ENCODE assay signal across 8 cellular contexts in genomic region chr2:234368861-234369261, GRCh38.
DNase-seq lines count a peak whose midpoint lies in the region; ATAC-seq and TF ChIP-seq lines count a peak whose summit lies in the region.

No MANE protein-coding gene starts in this region.

- H3K4me3 Mint-ChIP-seq in Caco-2 (ENCODE audit: unreplicated experiment): no peak overlapping the region

- no TSS peak for BruUV-seq in Caco-2 (replicated peaks; lab: Mats Ljungman, UMichigan)

- H3K9me3 ChIP-seq in Caco-2: no peaks in the 10 kb centered on the region

- H3K36me3 ChIP-seq in Caco-2 (ENCODE audit: control insufficient read depth, insufficient read depth, low read length) (no peaks in the 10 kb centered on the region), mesendoderm (ENCODE audit: control insufficient read depth, insufficient read depth, low read length) (no peaks in the 10 kb centered on the region), urinary bladder (ENCODE audit: insufficient read depth) (no peaks in the 10 kb centered on the region)

- H3K56ac ChIP-seq in mesendoderm (ENCODE audit: low read length): no peak overlapping the region

- no peak overlapping the region for H2AK5ac ChIP-seq in mesendoderm (ENCODE audit: low read length)

- ATAC-seq in left lobe of liver: no peak

- no peaks in the 10 kb centered on the region for H3K79me2 ChIP-seq in mesendoderm (ENCODE audit: control insufficient read depth, insufficient read depth, low read length)

- H3K4me1 Mint-ChIP-seq in Caco-2 (ENCODE audit: low read depth, unreplicated experiment): peaks cover 47% of the 10 kb centered on the region

- H3K27ac Mint-ChIP-seq in Caco-2 (ENCODE audit: unreplicated experiment): peak overlapping the region; percentile 77

- H3K27ac ChIP-seq in mesendoderm (ENCODE audit: low read depth, low read length): no peak overlapping the region
- H3K27ac ChIP-seq in urinary bladder (ENCODE audit: low read depth): peak overlapping the region; percentile 84

- no peak overlapping the region for H3K9ac ChIP-seq in mesendoderm (ENCODE audit: low read length)

- H3K4me2 ChIP-seq in mesendoderm (ENCODE audit: low read length): no peak overlapping the region

- peak; percentile 61 to 69 for DNase-seq in Caco-2
- peak; percentile 76 for DNase-seq in NCI-H748 (lab: John Stamatoyannopoulos, UW; ENCODE audit: unreplicated experiment)
- peak; percentile 44 for DNase-seq in activated naive CD4-positive, alpha-beta T cell treated with Interleukin-2 at 50 U/mL for 16 hours
- peak; percentile 45 for DNase-seq in mesendoderm
- no peak for DNase-seq in NCI-H1694 (lab: John Stamatoyannopoulos, UW)
- DNase-seq in left lobe of liver (ENCODE audit: low spot score): no peak
- no peak for DNase-seq in OCI-M2 (lab: John Stamatoyannopoulos, UW; ENCODE audit: unreplicated experiment)

- H3K27me3 ChIP-seq in Caco-2 (replicated peaks; ENCODE audit: control insufficient read depth, insufficient read depth, low read length) (no peaks in the 10 kb centered on the region), mesendoderm (ENCODE audit: insufficient read depth, low read length, poor library complexity) (no peaks in the 10 kb centered on the region)

- H3K36me3 Mint-ChIP-seq in Caco-2 (ENCODE audit: insufficient read depth, unreplicated experiment): peaks cover 21% of the 10 kb centered on the region

- POLR2A ChIA-PET in Caco-2 (lab: Charles Lee): interaction anchor here (0.8 kb wide), 2 partner anchors 42 to 128 kb away, joined by 3 to 4 read pairs; partner anchors contain the start of gene ARL4C

- no peaks in the 10 kb centered on the region for H3K9me3 Mint-ChIP-seq in Caco-2 (ENCODE audit: unreplicated experiment)

- no CpG with 5 or more reads among the region's 1 CpG for WGBS in mesendoderm (ENCODE audit: extremely low coverage, insufficient coverage, low lambda C conversion rate)
- 12% methylated on average over 1 of the region's 1 CpG for WGBS in urinary bladder

- H3K4me1 ChIP-seq in Caco-2 (peaks cover 65% of the 10 kb centered on the region), mesendoderm (ENCODE audit: control insufficient read depth, low read depth, low read length) (peaks cover 2% of the 10 kb centered on the region), urinary bladder (ENCODE audit: insufficient read depth) (no peaks in the 10 kb centered on the region)

- no peak overlapping the region for H4K5ac ChIP-seq in mesendoderm (ENCODE audit: low read length)

- no peak overlapping the region for H3K4ac ChIP-seq in mesendoderm (ENCODE audit: low read depth, low read length)

- no peaks in the 10 kb centered on the region for H3K27me3 Mint-ChIP-seq in Caco-2 (ENCODE audit: insufficient read depth, unreplicated experiment)

- H3K4me3 ChIP-seq in Caco-2 (ENCODE audit: low read depth, low read length) (no peak overlapping the region), mesendoderm (ENCODE audit: low read length) (no peak overlapping the region), urinary bladder (ENCODE audit: low read depth, low read length) (no peak overlapping the region)

- CTCF ChIA-PET in Caco-2 (lab: Charles Lee): no interaction called here

- no peak overlapping the region for H3K23ac ChIP-seq in mesendoderm (ENCODE audit: low read length)

- H2BK15ac ChIP-seq in mesendoderm (replicated peaks; ENCODE audit: low read depth): no peak overlapping the region

- H2BK120ac ChIP-seq in mesendoderm (ENCODE audit: low read depth, low read length): no peak overlapping the region

- intact Hi-C loops in Caco-2 (cut with micrococcal nuclease; ENCODE audit: unreplicated experiment): loop anchor here (10.0 kb wide), 1 partner anchor 174 kb away; no protein-coding TSS in a partner anchor

- no peak for TF ChIP-seq CTCF in Caco-2 (IDR thresholded peaks at IDR 0.05; ENCODE audit: insufficient read depth in 1 of 2, low read depth in 1 of 2, low read length in 1 of 2, severe bottlenecking in 1 of 2, unreplicated experiment in 1 of 2)

- no peak overlapping the region for H3K18ac ChIP-seq in mesendoderm (ENCODE audit: low read length)

- no peaks in the 10 kb centered on the region for H3K79me1 ChIP-seq in mesendoderm (ENCODE audit: low read length)

- no peak overlapping the region for H2BK5ac ChIP-seq in mesendoderm (ENCODE audit: low read length)

- no peak overlapping the region for H4K8ac ChIP-seq in mesendoderm (ENCODE audit: low read depth, low read length)

Comparison
In these comparisons a context has a peak if more than half of its experiments do, and no peak if none do; other contexts are left out.
1. DNase-seq: peak in Caco-2 (2 of 2), NCI-H748 (single experiment), activated naive CD4-positive, alpha-beta T cell treated with Interleukin-2 at 50 U/mL for 16 hours (single experiment) and mesendoderm (single experiment); none in NCI-H1694 (single experiment), left lobe of liver (single experiment) and OCI-M2 (single experiment).